1 cellular context compared by ENCODE assay signal in the genomic region with DNA sequence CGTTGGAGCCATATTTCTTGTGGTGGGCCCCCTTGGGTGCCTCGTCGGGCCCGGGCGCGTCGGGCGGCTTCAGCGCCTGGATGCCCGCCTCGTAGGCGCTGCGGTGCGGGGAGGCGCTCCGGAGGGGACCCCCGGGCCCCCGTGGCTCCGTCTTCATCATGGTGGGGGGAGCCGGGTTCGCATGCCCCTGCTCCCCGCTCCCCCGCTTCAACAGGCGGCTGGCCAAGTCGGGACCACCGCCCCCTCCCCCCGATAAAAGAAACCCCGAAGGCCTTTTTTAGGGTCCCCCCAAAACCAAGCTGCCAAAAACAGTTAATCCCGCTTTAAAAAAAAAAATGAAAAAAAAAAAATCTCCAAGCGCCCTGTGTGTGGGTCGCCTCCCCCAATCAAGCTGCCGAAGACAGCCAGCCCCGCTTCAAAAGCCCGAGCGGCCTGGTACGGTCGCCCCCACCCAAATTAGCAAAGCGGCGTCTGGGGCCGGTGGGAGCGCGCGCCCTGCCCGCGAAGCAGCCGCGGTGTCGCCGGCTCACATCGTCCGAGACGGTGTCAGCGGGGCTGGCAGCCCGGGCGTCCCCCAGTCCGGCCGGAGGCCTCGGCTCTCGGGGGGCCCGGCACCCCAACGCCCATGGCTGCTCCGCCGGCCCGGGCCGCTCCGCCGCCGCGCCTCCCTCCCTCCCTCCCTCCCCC.
TF ChIP-seq lines count a peak whose summit lies in the region.

A gene with protein sequence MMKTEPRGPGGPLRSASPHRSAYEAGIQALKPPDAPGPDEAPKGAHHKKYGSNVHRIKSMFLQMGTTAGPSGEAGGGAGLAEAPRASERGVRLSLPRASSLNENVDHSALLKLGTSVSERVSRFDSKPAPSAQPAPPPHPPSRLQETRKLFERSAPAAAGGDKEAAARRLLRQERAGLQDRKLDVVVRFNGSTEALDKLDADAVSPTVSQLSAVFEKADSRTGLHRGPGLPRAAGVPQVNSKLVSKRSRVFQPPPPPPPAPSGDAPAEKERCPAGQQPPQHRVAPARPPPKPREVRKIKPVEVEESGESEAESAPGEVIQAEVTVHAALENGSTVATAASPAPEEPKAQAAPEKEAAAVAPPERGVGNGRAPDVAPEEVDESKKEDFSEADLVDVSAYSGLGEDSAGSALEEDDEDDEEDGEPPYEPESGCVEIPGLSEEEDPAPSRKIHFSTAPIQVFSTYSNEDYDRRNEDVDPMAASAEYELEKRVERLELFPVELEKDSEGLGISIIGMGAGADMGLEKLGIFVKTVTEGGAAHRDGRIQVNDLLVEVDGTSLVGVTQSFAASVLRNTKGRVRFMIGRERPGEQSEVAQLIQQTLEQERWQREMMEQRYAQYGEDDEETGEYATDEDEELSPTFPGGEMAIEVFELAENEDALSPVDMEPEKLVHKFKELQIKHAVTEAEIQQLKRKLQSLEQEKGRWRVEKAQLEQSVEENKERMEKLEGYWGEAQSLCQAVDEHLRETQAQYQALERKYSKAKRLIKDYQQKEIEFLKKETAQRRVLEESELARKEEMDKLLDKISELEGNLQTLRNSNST (minus strand): TSS at position 324 of the 687 bp plus-strand sequence. CDS start 164 bp downstream, at position 160.

TF ChIP-seq in GM23338, 12 proteins besides CTCF, POLR2A, EP300 and RAD21 (continued from another document):
- TF ChIP-seq, protein P1, sequence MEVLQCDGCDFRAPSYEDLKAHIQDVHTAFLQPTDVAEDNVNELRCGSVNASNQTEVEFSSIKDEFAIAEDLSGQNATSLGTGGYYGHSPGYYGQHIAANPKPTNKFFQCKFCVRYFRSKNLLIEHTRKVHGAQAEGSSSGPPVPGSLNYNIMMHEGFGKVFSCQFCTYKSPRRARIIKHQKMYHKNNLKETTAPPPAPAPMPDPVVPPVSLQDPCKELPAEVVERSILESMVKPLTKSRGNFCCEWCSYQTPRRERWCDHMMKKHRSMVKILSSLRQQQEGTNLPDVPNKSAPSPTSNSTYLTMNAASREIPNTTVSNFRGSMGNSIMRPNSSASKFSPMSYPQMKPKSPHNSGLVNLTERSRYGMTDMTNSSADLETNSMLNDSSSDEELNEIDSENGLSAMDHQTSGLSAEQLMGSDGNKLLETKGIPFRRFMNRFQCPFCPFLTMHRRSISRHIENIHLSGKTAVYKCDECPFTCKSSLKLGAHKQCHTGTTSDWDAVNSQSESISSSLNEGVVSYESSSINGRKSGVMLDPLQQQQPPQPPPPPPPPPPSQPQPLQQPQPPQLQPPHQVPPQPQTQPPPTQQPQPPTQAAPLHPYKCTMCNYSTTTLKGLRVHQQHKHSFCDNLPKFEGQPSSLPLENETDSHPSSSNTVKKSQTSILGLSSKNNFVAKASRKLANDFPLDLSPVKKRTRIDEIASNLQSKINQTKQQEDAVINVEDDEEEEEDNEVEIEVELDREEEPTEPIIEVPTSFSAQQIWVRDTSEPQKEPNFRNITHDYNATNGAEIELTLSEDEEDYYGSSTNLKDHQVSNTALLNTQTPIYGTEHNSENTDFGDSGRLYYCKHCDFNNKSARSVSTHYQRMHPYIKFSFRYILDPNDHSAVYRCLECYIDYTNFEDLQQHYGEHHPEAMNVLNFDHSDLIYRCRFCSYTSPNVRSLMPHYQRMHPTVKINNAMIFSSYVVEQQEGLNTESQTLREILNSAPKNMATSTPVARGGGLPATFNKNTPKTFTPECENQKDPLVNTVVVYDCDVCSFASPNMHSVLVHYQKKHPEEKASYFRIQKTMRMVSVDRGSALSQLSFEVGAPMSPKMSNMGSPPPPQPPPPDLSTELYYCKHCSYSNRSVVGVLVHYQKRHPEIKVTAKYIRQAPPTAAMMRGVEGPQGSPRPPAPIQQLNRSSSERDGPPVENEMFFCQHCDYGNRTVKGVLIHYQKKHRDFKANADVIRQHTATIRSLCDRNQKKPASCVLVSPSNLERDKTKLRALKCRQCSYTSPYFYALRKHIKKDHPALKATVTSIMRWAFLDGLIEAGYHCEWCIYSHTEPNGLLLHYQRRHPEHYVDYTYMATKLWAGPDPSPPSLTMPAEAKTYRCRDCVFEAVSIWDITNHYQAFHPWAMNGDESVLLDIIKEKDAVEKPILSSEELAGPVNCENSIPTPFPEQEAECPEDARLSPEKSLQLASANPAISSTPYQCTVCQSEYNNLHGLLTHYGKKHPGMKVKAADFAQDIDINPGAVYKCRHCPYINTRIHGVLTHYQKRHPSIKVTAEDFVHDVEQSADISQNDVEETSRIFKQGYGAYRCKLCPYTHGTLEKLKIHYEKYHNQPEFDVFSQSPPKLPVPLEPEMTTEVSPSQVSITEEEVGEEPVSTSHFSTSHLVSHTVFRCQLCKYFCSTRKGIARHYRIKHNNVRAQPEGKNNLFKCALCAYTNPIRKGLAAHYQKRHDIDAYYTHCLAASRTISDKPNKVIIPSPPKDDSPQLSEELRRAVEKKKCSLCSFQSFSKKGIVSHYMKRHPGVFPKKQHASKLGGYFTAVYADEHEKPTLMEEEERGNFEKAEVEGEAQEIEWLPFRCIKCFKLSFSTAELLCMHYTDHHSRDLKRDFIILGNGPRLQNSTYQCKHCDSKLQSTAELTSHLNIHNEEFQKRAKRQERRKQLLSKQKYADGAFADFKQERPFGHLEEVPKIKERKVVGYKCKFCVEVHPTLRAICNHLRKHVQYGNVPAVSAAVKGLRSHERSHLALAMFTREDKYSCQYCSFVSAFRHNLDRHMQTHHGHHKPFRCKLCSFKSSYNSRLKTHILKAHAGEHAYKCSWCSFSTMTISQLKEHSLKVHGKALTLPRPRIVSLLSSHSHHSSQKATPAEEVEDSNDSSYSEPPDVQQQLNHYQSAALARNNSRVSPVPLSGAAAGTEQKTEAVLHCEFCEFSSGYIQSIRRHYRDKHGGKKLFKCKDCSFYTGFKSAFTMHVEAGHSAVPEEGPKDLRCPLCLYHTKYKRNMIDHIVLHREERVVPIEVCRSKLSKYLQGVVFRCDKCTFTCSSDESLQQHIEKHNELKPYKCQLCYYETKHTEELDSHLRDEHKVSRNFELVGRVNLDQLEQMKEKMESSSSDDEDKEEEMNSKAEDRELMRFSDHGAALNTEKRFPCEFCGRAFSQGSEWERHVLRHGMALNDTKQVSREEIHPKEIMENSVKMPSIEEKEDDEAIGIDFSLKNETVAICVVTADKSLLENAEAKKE (CRISPR knock-in tag; IDR thresholded peaks at IDR 0.05) = no peak
